ENCODE assay signal across 1 cellular context in the genomic region with DNA sequence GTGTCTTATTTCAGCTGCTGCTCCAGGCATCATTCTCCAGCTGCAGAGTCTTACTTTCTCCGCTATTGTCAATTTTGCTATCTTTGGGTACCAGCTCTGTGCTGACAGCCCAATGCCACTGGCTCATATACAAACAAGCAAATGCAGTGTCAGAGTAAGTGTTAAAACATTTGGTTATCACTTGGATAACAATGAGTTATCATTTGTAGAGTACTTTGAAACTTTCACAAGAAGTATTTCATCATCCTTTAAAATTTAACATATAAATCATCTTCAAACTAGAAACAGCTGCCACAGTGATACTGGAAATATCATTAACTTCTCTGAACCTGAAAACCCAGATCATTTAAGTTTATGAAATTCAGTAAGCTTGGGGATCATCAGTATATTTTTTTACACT.
TF ChIP-seq lines count a peak whose summit lies in the region.

No MANE protein-coding gene starts in this region.

TF ChIP-seq in HepG2, 621 proteins besides CTCF, POLR2A, EP300 and RAD21 (continued from another document):
- TF ChIP-seq, protein P1, sequence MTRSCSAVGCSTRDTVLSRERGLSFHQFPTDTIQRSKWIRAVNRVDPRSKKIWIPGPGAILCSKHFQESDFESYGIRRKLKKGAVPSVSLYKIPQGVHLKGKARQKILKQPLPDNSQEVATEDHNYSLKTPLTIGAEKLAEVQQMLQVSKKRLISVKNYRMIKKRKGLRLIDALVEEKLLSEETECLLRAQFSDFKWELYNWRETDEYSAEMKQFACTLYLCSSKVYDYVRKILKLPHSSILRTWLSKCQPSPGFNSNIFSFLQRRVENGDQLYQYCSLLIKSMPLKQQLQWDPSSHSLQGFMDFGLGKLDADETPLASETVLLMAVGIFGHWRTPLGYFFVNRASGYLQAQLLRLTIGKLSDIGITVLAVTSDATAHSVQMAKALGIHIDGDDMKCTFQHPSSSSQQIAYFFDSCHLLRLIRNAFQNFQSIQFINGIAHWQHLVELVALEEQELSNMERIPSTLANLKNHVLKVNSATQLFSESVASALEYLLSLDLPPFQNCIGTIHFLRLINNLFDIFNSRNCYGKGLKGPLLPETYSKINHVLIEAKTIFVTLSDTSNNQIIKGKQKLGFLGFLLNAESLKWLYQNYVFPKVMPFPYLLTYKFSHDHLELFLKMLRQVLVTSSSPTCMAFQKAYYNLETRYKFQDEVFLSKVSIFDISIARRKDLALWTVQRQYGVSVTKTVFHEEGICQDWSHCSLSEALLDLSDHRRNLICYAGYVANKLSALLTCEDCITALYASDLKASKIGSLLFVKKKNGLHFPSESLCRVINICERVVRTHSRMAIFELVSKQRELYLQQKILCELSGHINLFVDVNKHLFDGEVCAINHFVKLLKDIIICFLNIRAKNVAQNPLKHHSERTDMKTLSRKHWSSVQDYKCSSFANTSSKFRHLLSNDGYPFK (CRISPR knock-in tag; IDR thresholded peaks at IDR 0.05; ENCODE audit: borderline replicate concordance) = no peak
TF ChIP-seq in HepG2: peak in this region for 1.
